8 cellular contexts compared by ENCODE assay signal in the genomic region with DNA sequence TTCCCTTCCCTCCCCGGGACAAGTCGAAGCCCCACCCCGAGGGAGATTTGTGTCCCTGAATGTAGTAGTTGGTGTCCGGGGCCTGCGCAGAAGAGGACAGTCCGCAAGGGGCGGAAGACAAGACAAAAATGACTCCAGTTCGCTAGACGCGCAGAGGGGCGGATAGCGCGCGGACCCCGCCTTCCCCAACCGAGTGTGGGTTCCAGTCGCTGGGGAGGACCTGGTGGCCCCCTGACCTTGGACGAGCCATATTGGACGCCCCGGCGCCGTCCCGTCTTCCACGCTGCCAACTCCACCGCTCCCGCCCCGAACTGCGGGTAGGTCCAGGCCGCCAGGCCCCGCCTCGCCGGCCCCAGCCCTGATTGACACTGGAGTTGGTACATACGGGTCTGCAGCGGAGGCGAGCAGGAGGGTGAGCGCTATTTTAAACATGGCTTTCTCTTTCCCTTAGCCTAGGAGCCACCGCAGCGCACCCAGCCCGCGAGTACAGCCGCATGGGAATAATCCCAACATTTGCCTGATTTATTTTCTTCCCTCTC. TPM values are rescaled to one million over a fixed set of nuclear protein-coding genes. Genes with fewer than 3 reads are reported as not detected.
DNase-seq lines count a peak whose midpoint lies in the region; ATAC-seq and TF ChIP-seq lines count a peak whose summit lies in the region.

No MANE protein-coding gene starts in this region.

- H3K27me3 ChIP-seq in adrenal gland = no peaks in the 10 kb centered on the region
- no peaks in the 10 kb centered on the region for H3K27me3 ChIP-seq in upper lobe of right lung

- peaks cover 0 to 29% of the 10 kb centered on the region in 2 donors for H3K4me1 ChIP-seq in adrenal gland (replicated peaks in 1 of 2)
- peaks cover 21% of the 10 kb centered on the region for H3K4me1 ChIP-seq in upper lobe of right lung

- H3K36me3 ChIP-seq in adrenal gland (replicated peaks in 1 of 2) (no peaks in the 10 kb centered on the region), upper lobe of right lung (no peaks in the 10 kb centered on the region)

- DNase-seq in NCI-H1105 treated with DMSO at 0.1 percent for 48 hours (lab: John Stamatoyannopoulos, UW) = peak; percentile 87
- DNase-seq in SW 1271 (lab: John Stamatoyannopoulos, UW) = peak; percentile 76 to 97
- peak; percentile 89 to 96 (median 94) for DNase-seq in adrenal gland
- DNase-seq in left cardiac atrium = peak; percentile 95
- DNase-seq in posterior vena cava (ENCODE audit: low spot score) = peak; percentile 96
- peak; percentile 96 for DNase-seq in upper lobe of right lung

- TF ChIP-seq CTCF in GM12873 (IDR thresholded peaks at IDR 0.05; ENCODE audit: insufficient read depth, low read depth, low read length, missing control alignments) (peak; percentile 41), adrenal gland (IDR thresholded peaks at IDR 0.05) (peak; percentile 32 to 66 (median 54)), upper lobe of right lung (IDR thresholded peaks at IDR 0.05) (peak; percentile 42)

- ATAC-seq in HG02678 (IDR thresholded peaks at IDR 0.05; ENCODE audit: unreplicated experiment) (peak; percentile 68), left cardiac atrium (peak; percentile 94 to 98), upper lobe of right lung (peak; percentile 94)

- H3K27ac ChIP-seq in adrenal gland = peak overlapping the region; percentile 20 to 97 (median 93)
- H3K27ac ChIP-seq in upper lobe of right lung = peak overlapping the region; percentile 85

- intact Hi-C loops in adrenal gland (cut with DNase I) = no loop called here
- intact Hi-C loops in left cardiac atrium (cut with DNase I) = loop anchor here in 1 of 2 donors (5.0 kb wide), 1 partner anchor 156 kb away; the partner anchor contains the start of gene PHIP
- intact Hi-C loops in posterior vena cava (cut with DNase I) = loop anchor here in 1 of 2 donors (5.0 kb wide), 1 partner anchor 156 kb away; the partner anchor contains the start of gene PHIP
- intact Hi-C loops in upper lobe of right lung (cut with DNase I) = no loop called here

- peak overlapping the region; percentile 61 to 87 (median 75) for H3K4me3 ChIP-seq in adrenal gland
- H3K4me3 ChIP-seq in upper lobe of right lung = peak overlapping the region; percentile 88

- H3K9me3 ChIP-seq in adrenal gland (replicated peaks in 1 of 3) (no peaks in the 10 kb centered on the region), upper lobe of right lung (no peaks in the 10 kb centered on the region)

- TF ChIP-seq POLR2A in adrenal gland (IDR thresholded peaks at IDR 0.05) = peak; percentile 16 to 79

- 0 to 1% (median 0%) methylated on average over 25 to 41 of the region's 41 CpGs for WGBS in adrenal gland, 4 donors

RNA-seq across cellular contexts. Expression of gene HMGN3, which starts 0.8 kb away (rescaled TPM):
- 100 to 1,000 TPM in 6 of 8 donors, 10 to 100 TPM in 2; 87.5 to 207 (median 117) TPM for total RNA-seq in adrenal gland
- polyA plus RNA-seq in adrenal gland = 100 to 1,000 TPM; 215 to 271 (median 215) TPM
- 100 to 1,000 TPM; 120 to 122 TPM for total RNA-seq in left cardiac atrium
- 10 to 100 TPM; 33.3 to 61.1 TPM for total RNA-seq in posterior vena cava
- 69.8 TPM for total RNA-seq in upper lobe of right lung

Comparison
In these comparisons a context has a peak if more than half of its experiments do, and no peak if none do; other contexts are left out.
1. Peak in every context shown above with its lines: DNase-seq, ATAC-seq, H3K4me3 ChIP-seq and H3K27ac ChIP-seq.